In the genomic region with DNA sequence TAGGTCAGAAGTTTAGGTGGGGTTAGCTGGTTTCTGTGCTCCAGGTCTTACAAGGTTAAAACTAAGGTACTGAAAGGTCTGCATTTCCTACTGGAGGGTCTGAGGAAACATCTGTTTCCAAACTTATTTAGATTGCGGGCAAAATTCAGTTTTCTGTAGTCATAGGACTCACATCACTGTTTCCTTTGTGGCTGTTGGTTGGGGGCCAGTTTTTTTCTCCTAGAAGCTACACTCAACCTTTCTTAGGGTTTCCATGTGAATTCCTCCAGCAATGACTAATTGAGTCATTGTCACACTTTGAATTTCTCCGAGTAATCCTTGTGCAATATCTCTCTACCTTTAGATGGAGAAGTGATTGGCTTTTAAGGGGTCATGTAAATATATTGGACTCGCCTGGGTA, we compare ENCODE assay signal across 25 cellular contexts.
DNase-seq lines count a peak whose midpoint lies in the region; ATAC-seq and TF ChIP-seq lines count a peak whose summit lies in the region.
"Had no signal": no experiment of that assay in that cellular context is flagged by ENCODE, and none has a peak within 500 bp of the region (broad histone marks: within the 10 kb centered on the region; RNA-seq: fewer than 3 reads in every experiment).

No MANE protein-coding gene starts in this region.

- intact Hi-C loops in MCF 10A (cut with micrococcal nuclease) (no loop called here), breast epithelium (cut with DNase I; ENCODE audit: low total_unique reads) (no loop called here), right lobe of liver (cut with DNase I) (no loop called here)

- H3K4me1 ChIP-seq in breast epithelium: no peaks in the 10 kb centered on the region
- H3K4me1 ChIP-seq in SJSA1 (replicated peaks): peaks cover 21% of the 10 kb centered on the region
- H3K4me1 ChIP-seq in right lobe of liver: no peaks in the 10 kb centered on the region
- H3K4me1 ChIP-seq: parathyroid adenoma had no signal

- no peak overlapping the region for H3K4me3 Mint-ChIP-seq in MCF 10A (ENCODE audit: unreplicated experiment)
- H3K4me3 Mint-ChIP-seq in endothelial cell (ENCODE audit: unreplicated experiment): no peak overlapping the region
- H3K4me3 Mint-ChIP-seq: activated CD4-positive, alpha-beta T cell treated with anti-CD3 and anti-CD28 coated beads for 36 hours; activated naive CD4-positive, alpha-beta T cell treated with anti-CD3 and anti-CD28 coated beads, Interleukin-2, amount 50 U/mL, for 24 hours; IgD-negative memory B cell; naive thymus-derived CD8-positive, alpha-beta T cell had no signal

- no peak overlapping the region for H3K4me3 ChIP-seq in breast epithelium
- no peak overlapping the region for H3K4me3 ChIP-seq in SJSA1
- no peak overlapping the region for H3K4me3 ChIP-seq in right lobe of liver
- H3K4me3 ChIP-seq: sigmoid colon had no signal

- POLR2A ChIA-PET in MCF 10A (lab: Yijun Ruan, JAX): no interaction called here

- no peaks in the 10 kb centered on the region for H3K36me3 ChIP-seq in breast epithelium
- H3K36me3 ChIP-seq in SJSA1: peaks cover 13% of the 10 kb centered on the region
- H3K36me3 ChIP-seq in right lobe of liver: no peaks in the 10 kb centered on the region
- H3K36me3 ChIP-seq: sigmoid colon had no signal

- BruUV-seq in MCF 10A (replicated peaks; lab: Mats Ljungman, UMichigan): no TSS peak

- no peaks in the 10 kb centered on the region for H3K27me3 ChIP-seq in breast epithelium
- no peaks in the 10 kb centered on the region for H3K27me3 ChIP-seq in SJSA1 (replicated peaks)
- H3K27me3 ChIP-seq in right lobe of liver: no peaks in the 10 kb centered on the region
- H3K27me3 ChIP-seq: sigmoid colon had no signal

- peaks cover 7% of the 10 kb centered on the region for H3K36me3 Mint-ChIP-seq in MCF 10A (ENCODE audit: insufficient read depth, unreplicated experiment)
- no peaks in the 10 kb centered on the region for H3K36me3 Mint-ChIP-seq in endothelial cell (ENCODE audit: low read depth, unreplicated experiment)
- H3K36me3 Mint-ChIP-seq: activated naive CD4-positive, alpha-beta T cell treated with anti-CD3 and anti-CD28 coated beads, Interleukin-2, amount 50 U/mL, for 24 hours; IgD-negative memory B cell; naive thymus-derived CD8-positive, alpha-beta T cell had no signal

- no peaks in the 10 kb centered on the region for H3K9me3 ChIP-seq in breast epithelium
- peaks cover 3% of the 10 kb centered on the region; the same call in 1 of the 2 replicates for H3K9me3 ChIP-seq in SJSA1 (replicated peaks)
- H3K9me3 ChIP-seq in right lobe of liver: no peaks in the 10 kb centered on the region
- H3K9me3 ChIP-seq: sigmoid colon had no signal

- CTCF ChIA-PET in MCF 10A (lab: Yijun Ruan, JAX): no interaction called here

- TF ChIP-seq POLR2A in breast epithelium (IDR thresholded peaks at IDR 0.05) (no peak), right lobe of liver (IDR thresholded peaks at IDR 0.05) (no peak)

- ATAC-seq in right lobe of liver (no peak), HG03139 (IDR thresholded peaks at IDR 0.05; ENCODE audit: unreplicated experiment) (no peak)
- ATAC-seq: activated CD4-positive, alpha-beta T cell treated with anti-CD3 and anti-CD28 coated beads for 36 hours; left lobe of liver; naive thymus-derived CD8-positive, alpha-beta T cell; PC-3 had no signal

- WGBS in right lobe of liver (ENCODE audit: insufficient coverage, low coverage, low lambda C conversion rate, missing lambda C conversion rate): 29% methylated on average over 3 of the region's 3 CpGs

- H3K27ac Mint-ChIP-seq in MCF 10A (ENCODE audit: low read depth, unreplicated experiment) (no peak overlapping the region), endothelial cell (ENCODE audit: unreplicated experiment) (peak overlapping the region; percentile 21)
- H3K27ac Mint-ChIP-seq: activated CD4-positive, alpha-beta T cell treated with anti-CD3 and anti-CD28 coated beads for 36 hours; activated naive CD4-positive, alpha-beta T cell treated with anti-CD3 and anti-CD28 coated beads, Interleukin-2, amount 50 U/mL, for 24 hours; IgD-negative memory B cell; naive thymus-derived CD8-positive, alpha-beta T cell had no signal

- DNase-seq in MCF 10A (ENCODE audit: unreplicated experiment): peak; percentile 15
- DNase-seq in breast epithelium (ENCODE audit: low spot score in 2 of 2): no peak
- peak; percentile 50 to 60 for DNase-seq in SJSA1 (ENCODE audit: low read depth in 1 of 2, low spot score in 2 of 2)
- DNase-seq in endothelial cell (ENCODE audit: low spot score): no peak
- no peak for DNase-seq in DMS 273 treated with DMSO at 0.1 percent for 48 hours (lab: John Stamatoyannopoulos, UW)
- no peak for DNase-seq in right lobe of liver
- DNase-seq in retina: no peak
- DNase-seq: activated CD4-positive, alpha-beta T cell treated with anti-CD3 and anti-CD28 coated beads for 36 hours; aorta; glutamatergic neuron; MV-4-11; naive thymus-derived CD8-positive, alpha-beta T cell; NCI-H187 treated with DMSO at 0.1 percent for 48 hours; NCI-H82; PC-3; SHP77 treated with DMSO at 0.1 percent for 48 hours; sigmoid colon; stimulated activated CD4-positive, alpha-beta T cell treated with anti-CD3 and anti-CD28 coated beads, Interleukin-15, amount 100 ng/mL, for 24 hours; trophoblast cell had no signal

- H3K27ac ChIP-seq in breast epithelium: no peak overlapping the region
- H3K27ac ChIP-seq in SJSA1: 0 out of 2 replicates have a peak overlapping the region, but pooled peaks have one; percentile 7
- no peak overlapping the region for H3K27ac ChIP-seq in right lobe of liver
- H3K27ac ChIP-seq: 22Rv1, parathyroid adenoma, sigmoid colon had no signal

- H3K4me1 Mint-ChIP-seq in MCF 10A (ENCODE audit: insufficient read depth, unreplicated experiment): no peaks in the 10 kb centered on the region
- peaks cover 13% of the 10 kb centered on the region for H3K4me1 Mint-ChIP-seq in endothelial cell (ENCODE audit: unreplicated experiment)
- H3K4me1 Mint-ChIP-seq: activated CD4-positive, alpha-beta T cell treated with anti-CD3 and anti-CD28 coated beads for 36 hours; activated naive CD4-positive, alpha-beta T cell treated with anti-CD3 and anti-CD28 coated beads, Interleukin-2, amount 50 U/mL, for 24 hours; naive thymus-derived CD8-positive, alpha-beta T cell had no signal

- TF ChIP-seq CTCF in MCF 10A (IDR thresholded peaks at IDR 0.05; ENCODE audit: unreplicated experiment): no peak
- no peak for TF ChIP-seq CTCF in breast epithelium (IDR thresholded peaks at IDR 0.05)
- TF ChIP-seq CTCF in endothelial cell (IDR thresholded peaks at IDR 0.05; ENCODE audit: unreplicated experiment): no peak
- TF ChIP-seq CTCF in right lobe of liver (IDR thresholded peaks at IDR 0.05): no peak

- peaks cover 7% of the 10 kb centered on the region for H3K9me3 Mint-ChIP-seq in MCF 10A (ENCODE audit: unreplicated experiment)
- H3K9me3 Mint-ChIP-seq in endothelial cell (ENCODE audit: unreplicated experiment): no peaks in the 10 kb centered on the region

- H3K27me3 Mint-ChIP-seq in MCF 10A (ENCODE audit: insufficient read depth, unreplicated experiment): no peaks in the 10 kb centered on the region
- H3K27me3 Mint-ChIP-seq in endothelial cell (ENCODE audit: unreplicated experiment): peaks cover 1% of the 10 kb centered on the region
- H3K27me3 Mint-ChIP-seq: activated CD4-positive, alpha-beta T cell treated with anti-CD3 and anti-CD28 coated beads for 36 hours; activated naive CD4-positive, alpha-beta T cell treated with anti-CD3 and anti-CD28 coated beads, Interleukin-2, amount 50 U/mL, for 24 hours; IgD-negative memory B cell; naive thymus-derived CD8-positive, alpha-beta T cell had no signal

Comparison
In these comparisons a context has a peak if more than half of its experiments do, and no peak if none do; other contexts are left out.
1. DNase-seq: peak in MCF 10A (single experiment) and SJSA1 (2 of 2); none in breast epithelium (0 of 2), endothelial cell (single experiment), DMS 273 treated with DMSO at 0.1 percent for 48 hours (single experiment), right lobe of liver (0 of 3) and retina (single experiment).